14 cellular contexts compared by ENCODE assay signal in genomic region chr5:124725622-124726258, GRCh38. TPM values are rescaled to one million over a fixed set of nuclear protein-coding genes. Genes with fewer than 3 reads are reported as not detected.
"Had no signal": no experiment of that assay in that cellular context is flagged by ENCODE, and none has a peak within 500 bp of the region (broad histone marks: within the 10 kb centered on the region; RNA-seq: fewer than 3 reads in every experiment).

No MANE protein-coding gene starts in this region.

- H3K9me3 Mint-ChIP-seq: naive B cell had no signal

- H3K27me3 Mint-ChIP-seq: activated CD8-positive, alpha-beta memory T cell treated with anti-CD3 and anti-CD28 coated beads, Interleukin-2, amount 10 ng/mL, durations not matched to agents 7 days and 5 days; activated naive CD4-positive, alpha-beta T cell treated with anti-CD3 and anti-CD28 coated beads, Interleukin-2, amount 10 ng/mL, durations not matched to agents 7 days and 5 days; naive B cell; stimulated activated naive B cell treated with anti-CD40 and anti-IgM and Interleukin-4, amounts not matched to agents 10 μg/mL and 1 μg/mL and 100 μg/mL, for 72 hours had no signal

- H3K36me3 Mint-ChIP-seq: activated CD8-positive, alpha-beta memory T cell treated with anti-CD3 and anti-CD28 coated beads, Interleukin-2, amount 10 ng/mL, durations not matched to agents 7 days and 5 days; activated naive CD4-positive, alpha-beta T cell treated with anti-CD3 and anti-CD28 coated beads, Interleukin-2, amount 10 ng/mL, durations not matched to agents 7 days and 5 days had no signal

- H3K27ac ChIP-seq: ascending aorta, gastrocnemius medialis, heart right ventricle, tibial artery, uterus had no signal

- H3K36me3 ChIP-seq: ascending aorta, gastrocnemius medialis, heart right ventricle, tibial artery, uterus had no signal

- H3K4me1 ChIP-seq: ascending aorta, uterus had no signal

- H3K27me3 ChIP-seq: ascending aorta, gastrocnemius medialis, heart right ventricle, tibial artery, uterus had no signal

- H3K4me1 Mint-ChIP-seq: activated CD8-positive, alpha-beta memory T cell treated with anti-CD3 and anti-CD28 coated beads, Interleukin-2, amount 10 ng/mL, durations not matched to agents 7 days and 5 days; activated naive CD4-positive, alpha-beta T cell treated with anti-CD3 and anti-CD28 coated beads, Interleukin-2, amount 10 ng/mL, durations not matched to agents 7 days and 5 days had no signal

- H3K4me3 ChIP-seq: ascending aorta, gastrocnemius medialis, heart right ventricle, tibial artery, uterus had no signal

- ATAC-seq: activated CD8-positive, alpha-beta memory T cell treated with anti-CD3 and anti-CD28 coated beads, Interleukin-2, amount 10 ng/mL, durations not matched to agents 7 days and 5 days; gastrocnemius medialis; heart right ventricle had no signal

- DNase-seq: activated CD4-positive, alpha-beta T cell treated with anti-CD3 and anti-CD28 coated beads for 1 hour; activated CD4-positive, alpha-beta T cell treated with anti-CD3 and anti-CD28 coated beads, Interleukin-2, amount 50 U/mL, for 48 hours; activated CD8-positive, alpha-beta memory T cell treated with anti-CD3 and anti-CD28 coated beads, Interleukin-2, amount 10 ng/mL, durations not matched to agents 7 days and 5 days; activated naive CD4-positive, alpha-beta T cell treated with anti-CD3 and anti-CD28 coated beads, Interleukin-2, amount 10 ng/mL, durations not matched to agents 7 days and 5 days; activated T-cell treated with anti-CD3 and anti-CD28 coated beads, Interleukin-2, amount 50 U/mL, for 1 hour; erythroblast; gastrocnemius medialis; heart right ventricle; naive B cell; stimulated activated CD4-positive, alpha-beta T cell treated with anti-CD3 and anti-CD28 coated beads, Interleukin-2, amount 100 ng/mL, for 48 hours; stimulated activated naive B cell treated with anti-CD40 and anti-IgM and Interleukin-4, amounts not matched to agents 10 μg/mL and 1 μg/mL and 100 μg/mL, for 72 hours; tibial artery; uterus had no signal

- H3K27ac Mint-ChIP-seq: activated CD8-positive, alpha-beta memory T cell treated with anti-CD3 and anti-CD28 coated beads, Interleukin-2, amount 10 ng/mL, durations not matched to agents 7 days and 5 days; activated naive CD4-positive, alpha-beta T cell treated with anti-CD3 and anti-CD28 coated beads, Interleukin-2, amount 10 ng/mL, durations not matched to agents 7 days and 5 days had no signal

- H3K4me3 Mint-ChIP-seq: activated CD8-positive, alpha-beta memory T cell treated with anti-CD3 and anti-CD28 coated beads, Interleukin-2, amount 10 ng/mL, durations not matched to agents 7 days and 5 days; activated naive CD4-positive, alpha-beta T cell treated with anti-CD3 and anti-CD28 coated beads, Interleukin-2, amount 10 ng/mL, durations not matched to agents 7 days and 5 days had no signal

- H3K9me3 ChIP-seq: ascending aorta, gastrocnemius medialis, heart right ventricle, tibial artery, uterus had no signal

RNA-seq across cellular contexts. Expression of gene ZNF608, which starts 20.7 kb away (rescaled TPM):
- total RNA-seq: activated CD8-positive, alpha-beta memory T cell treated with anti-CD3 and anti-CD28 coated beads, Interleukin-2, amount 10 ng/mL, durations not matched to agents 7 days and 5 days had no signal
